ENCODE assay signal across 18 cellular contexts in the genomic region with DNA sequence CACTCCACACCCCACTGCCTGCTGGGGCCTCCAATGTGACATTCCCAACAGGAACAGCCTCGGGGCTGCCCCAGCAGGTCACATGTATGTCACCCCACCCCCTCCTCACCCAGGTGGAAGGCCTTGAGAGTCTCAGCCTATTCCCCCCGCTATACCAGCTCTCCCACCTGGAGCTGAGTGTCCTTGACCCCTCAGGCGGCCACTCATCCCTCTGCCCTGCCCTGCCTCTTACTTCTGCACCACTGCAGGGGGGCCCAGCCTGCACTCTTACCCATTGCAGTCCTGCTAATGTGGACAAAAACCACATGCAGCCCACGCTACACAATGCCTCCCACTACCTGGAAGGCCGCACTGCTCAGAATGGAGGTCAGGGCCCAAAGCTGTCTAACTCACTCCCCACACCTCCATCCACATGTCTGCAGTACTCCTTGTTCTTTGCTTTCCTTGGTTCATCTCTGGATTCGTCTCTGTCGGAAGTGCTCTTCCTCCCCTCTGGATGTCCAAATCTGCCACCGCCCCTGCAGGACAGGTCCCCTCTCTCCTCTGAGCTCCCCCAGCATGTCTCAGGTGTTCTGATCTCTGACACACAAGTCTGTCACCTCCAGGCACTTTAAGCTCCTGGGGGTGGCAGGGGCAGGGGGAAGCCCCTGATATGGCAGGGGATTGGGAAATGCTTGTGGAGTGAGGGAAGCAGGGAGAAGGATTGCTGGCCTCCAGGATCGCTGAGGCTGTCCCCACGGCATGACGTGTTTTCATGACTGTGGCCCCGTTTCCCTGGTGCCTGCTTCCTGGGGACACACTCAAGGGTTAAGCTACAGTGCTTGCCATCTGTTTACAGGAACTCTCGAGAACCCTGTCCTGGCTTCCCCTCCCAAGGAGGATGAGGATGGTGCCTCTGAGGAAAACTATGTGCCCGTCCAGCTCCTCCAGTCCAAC. TPM values are rescaled to one million over a fixed set of nuclear protein-coding genes. Genes with fewer than 3 reads are reported as not detected.
A peak's percentile ranks its signal among the peaks of the same experiment; 100 is the strongest.
DNase-seq lines count a peak whose midpoint lies in the region; ATAC-seq and TF ChIP-seq lines count a peak whose summit lies in the region.
"Had no signal": no experiment of that assay in that cellular context is flagged by ENCODE, and none has a peak within 500 bp of the region (broad histone marks: within the 10 kb centered on the region; RNA-seq: fewer than 3 reads in every experiment).

No MANE protein-coding gene starts in this region.

- no peak overlapping the region for H3K27ac ChIP-seq in thyroid gland
- H3K27ac ChIP-seq: sigmoid colon, upper lobe of right lung had no signal

- peaks cover 19% of the 10 kb centered on the region for H3K4me1 Mint-ChIP-seq in activated naive CD4-positive, alpha-beta T cell treated with anti-CD3 and anti-CD28 coated beads, Interleukin-2, amount 50 U/mL, for 24 hours
- H3K4me1 Mint-ChIP-seq in activated naive CD4-positive, alpha-beta T cell treated with anti-CD3 and anti-CD28 coated beads for 36 hours (ENCODE audit: low read depth): peaks cover 25% of the 10 kb centered on the region
- peaks cover 26% of the 10 kb centered on the region for H3K4me1 Mint-ChIP-seq in activated CD8-positive, alpha-beta T cell treated with anti-CD3 and anti-CD28 coated beads for 36 hours (ENCODE audit: low read depth)
- H3K4me1 Mint-ChIP-seq in immature natural killer cell: peaks cover 46 to 51% of the 10 kb centered on the region in 2 donors

- CTCF ChIA-PET in activated naive CD4-positive, alpha-beta T cell treated with anti-CD3 and anti-CD28 coated beads for 36 hours (lab: Charles Lee): interaction anchor here (1.4 kb wide), 1 partner anchor 72 kb away, joined by 4 read pairs; no protein-coding TSS in a partner anchor
- CTCF ChIA-PET in activated CD8-positive, alpha-beta T cell treated with anti-CD3 and anti-CD28 coated beads for 36 hours (lab: Charles Lee): interaction anchor here (2.2 to 4.5 kb wide), 3 partner anchors 8 to 72 kb away, joined by 7 to 39 read pairs (median 11); no protein-coding TSS in a partner anchor

- no peak for TF ChIP-seq POLR2A in thyroid gland (IDR thresholded peaks at IDR 0.05)

- intact Hi-C loops in activated naive CD4-positive, alpha-beta T cell treated with anti-CD3 and anti-CD28 coated beads for 36 hours (cut with micrococcal nuclease): loop anchor here (5.0 kb wide), 4 partner anchors 74 to 216 kb away; partner anchors contain the start of gene ZNF624
- intact Hi-C loops in activated CD8-positive, alpha-beta T cell treated with anti-CD3 and anti-CD28 coated beads for 36 hours (cut with micrococcal nuclease): loop anchor here (5.0 kb wide), 1 partner anchor 149 kb away; no protein-coding TSS in a partner anchor
- intact Hi-C loops in thyroid gland (cut with DNase I): loop anchor here (5.0 kb wide), 1 partner anchor 49 kb away; no protein-coding TSS in a partner anchor

- no peaks in the 10 kb centered on the region for H3K27me3 Mint-ChIP-seq in activated naive CD4-positive, alpha-beta T cell treated with anti-CD3 and anti-CD28 coated beads, Interleukin-2, amount 50 U/mL, for 24 hours
- no peaks in the 10 kb centered on the region for H3K27me3 Mint-ChIP-seq in activated naive CD4-positive, alpha-beta T cell treated with anti-CD3 and anti-CD28 coated beads for 36 hours (ENCODE audit: low read depth)
- H3K27me3 Mint-ChIP-seq in activated CD8-positive, alpha-beta T cell treated with anti-CD3 and anti-CD28 coated beads for 36 hours: no peaks in the 10 kb centered on the region
- H3K27me3 Mint-ChIP-seq in immature natural killer cell (ENCODE audit: low read depth in 3 of 3): peaks cover 6 to 14% (median 7%) of the 10 kb centered on the region in 3 donors

- no peaks in the 10 kb centered on the region for H3K9me3 ChIP-seq in thyroid gland
- H3K9me3 ChIP-seq: sigmoid colon, upper lobe of right lung had no signal

- H3K9me3 Mint-ChIP-seq in activated naive CD4-positive, alpha-beta T cell treated with anti-CD3 and anti-CD28 coated beads, Interleukin-2, amount 50 U/mL, for 24 hours: no peaks in the 10 kb centered on the region
- no peaks in the 10 kb centered on the region for H3K9me3 Mint-ChIP-seq in activated naive CD4-positive, alpha-beta T cell treated with anti-CD3 and anti-CD28 coated beads for 36 hours
- no peaks in the 10 kb centered on the region for H3K9me3 Mint-ChIP-seq in activated CD8-positive, alpha-beta T cell treated with anti-CD3 and anti-CD28 coated beads for 36 hours
- H3K9me3 Mint-ChIP-seq in immature natural killer cell: no peaks in the 10 kb centered on the region
- H3K9me3 Mint-ChIP-seq: activated T-cell treated with anti-CD3 and anti-CD28 coated beads, Interleukin-2, amount 50 U/mL, for 72 hours had no signal

- WGBS in thyroid gland, 2 donors: 57 to 73% methylated on average over 12 to 14 of the region's 14 CpGs

- DNase-seq in activated naive CD4-positive, alpha-beta T cell treated with anti-CD3 and anti-CD28 coated beads for 36 hours: no peak
- no peak for DNase-seq in activated CD8-positive, alpha-beta T cell treated with anti-CD3 and anti-CD28 coated beads for 36 hours
- DNase-seq in immature natural killer cell (no peak), thyroid gland (peak; percentile 40 to 70), NCI-H1694 treated with DMSO at 0.1 percent for 48 hours (lab: John Stamatoyannopoulos, UW) (no peak)
- DNase-seq: activated T-cell treated with anti-CD3 and anti-CD28 coated beads, Interleukin-2, amount 50 U/mL, for 72 hours; Calu3; cortex of kidney; GDM1; HCEC 1CT; NCI-H2107; NCI-H774; nucleus accumbens; sigmoid colon; upper lobe of right lung had no signal

- H3K36me3 ChIP-seq in thyroid gland: peaks cover 4 to 6% of the 10 kb centered on the region in 2 donors

- TF ChIP-seq CTCF in activated CD8-positive, alpha-beta T cell treated with anti-CD3 and anti-CD28 coated beads for 36 hours (IDR thresholded peaks at IDR 0.05): no peak
- no peak for TF ChIP-seq CTCF in thyroid gland (IDR thresholded peaks at IDR 0.05)

- peaks cover 18% of the 10 kb centered on the region for H3K36me3 Mint-ChIP-seq in activated naive CD4-positive, alpha-beta T cell treated with anti-CD3 and anti-CD28 coated beads, Interleukin-2, amount 50 U/mL, for 24 hours
- H3K36me3 Mint-ChIP-seq in activated naive CD4-positive, alpha-beta T cell treated with anti-CD3 and anti-CD28 coated beads for 36 hours (ENCODE audit: low read depth): peaks cover 25% of the 10 kb centered on the region
- H3K36me3 Mint-ChIP-seq in activated CD8-positive, alpha-beta T cell treated with anti-CD3 and anti-CD28 coated beads for 36 hours (ENCODE audit: low read depth): peaks cover 30% of the 10 kb centered on the region
- peaks cover 0 to 3% (median 3%) of the 10 kb centered on the region in 3 donors for H3K36me3 Mint-ChIP-seq in immature natural killer cell

- POLR2A ChIA-PET in activated CD8-positive, alpha-beta T cell treated with anti-CD3 and anti-CD28 coated beads for 36 hours (lab: Charles Lee): interaction anchor here (1.2 to 11.6 kb wide), 3 partner anchors 19 to 58 kb away, joined by 5 to 200 read pairs (median 39); partner anchors contain the start of genes TRPV2 and UBB

- no peak for ATAC-seq in activated CD8-positive, alpha-beta T cell treated with anti-CD3 and anti-CD28 coated beads for 36 hours
- ATAC-seq in HG02938 (IDR thresholded peaks at IDR 0.05; ENCODE audit: unreplicated experiment): no peak
- no peak for ATAC-seq in HG02642 (IDR thresholded peaks at IDR 0.05; ENCODE audit: poor library complexity, unreplicated experiment)
- ATAC-seq: activated T-cell treated with anti-CD3 and anti-CD28 coated beads, Interleukin-2, amount 50 U/mL, for 72 hours; upper lobe of right lung had no signal

- no peak overlapping the region for H3K4me3 Mint-ChIP-seq in activated naive CD4-positive, alpha-beta T cell treated with anti-CD3 and anti-CD28 coated beads, Interleukin-2, amount 50 U/mL, for 24 hours
- no peak overlapping the region for H3K4me3 Mint-ChIP-seq in activated naive CD4-positive, alpha-beta T cell treated with anti-CD3 and anti-CD28 coated beads for 36 hours
- H3K4me3 Mint-ChIP-seq in activated CD8-positive, alpha-beta T cell treated with anti-CD3 and anti-CD28 coated beads for 36 hours: no peak overlapping the region
- no peak overlapping the region for H3K4me3 Mint-ChIP-seq in immature natural killer cell
- H3K4me3 Mint-ChIP-seq: activated T-cell treated with anti-CD3 and anti-CD28 coated beads, Interleukin-2, amount 50 U/mL, for 72 hours had no signal

- peak overlapping the region; percentile 90 for H3K27ac Mint-ChIP-seq in activated naive CD4-positive, alpha-beta T cell treated with anti-CD3 and anti-CD28 coated beads, Interleukin-2, amount 50 U/mL, for 24 hours
- H3K27ac Mint-ChIP-seq in activated naive CD4-positive, alpha-beta T cell treated with anti-CD3 and anti-CD28 coated beads for 36 hours: no peak overlapping the region
- H3K27ac Mint-ChIP-seq in activated CD8-positive, alpha-beta T cell treated with anti-CD3 and anti-CD28 coated beads for 36 hours: peak overlapping the region; percentile 60
- peak overlapping the region; percentile 59 to 88 (median 76) for H3K27ac Mint-ChIP-seq in immature natural killer cell

- no peaks in the 10 kb centered on the region for H3K27me3 ChIP-seq in thyroid gland
- H3K27me3 ChIP-seq: sigmoid colon, upper lobe of right lung had no signal

- peaks cover 15 to 18% of the 10 kb centered on the region in 2 donors for H3K4me1 ChIP-seq in thyroid gland

- H3K4me3 ChIP-seq in thyroid gland (replicated peaks in 1 of 3): no peak overlapping the region
- H3K4me3 ChIP-seq: sigmoid colon, upper lobe of right lung had no signal

RNA-seq across cellular contexts. Expression of gene TRPV2, which starts 20.8 kb away (rescaled TPM):
- 10 to 100 TPM; 23.7 to 24.8 TPM for total RNA-seq in activated naive CD4-positive, alpha-beta T cell treated with anti-CD3 and anti-CD28 coated beads for 36 hours
- total RNA-seq in activated CD8-positive, alpha-beta T cell treated with anti-CD3 and anti-CD28 coated beads for 36 hours: 10 to 100 TPM; 44.6 to 47.6 TPM
- 100 to 1,000 TPM; 151 to 206 (median 202) TPM for polyA plus RNA-seq in immature natural killer cell
- 10 to 100 TPM in 1 of 4 donors, 1 to 10 TPM in 3; 3.2 to 12.5 (median 6.5) TPM for total RNA-seq in thyroid gland

RNA-seq across cellular contexts. Expression of gene UBB, which starts 55.3 kb away (rescaled TPM):
- total RNA-seq in activated naive CD4-positive, alpha-beta T cell treated with anti-CD3 and anti-CD28 coated beads for 36 hours: 1,000 to 10,000 TPM; 1,579 to 1,628 TPM
- 1,000 to 10,000 TPM; 1,334 to 1,337 TPM for total RNA-seq in activated CD8-positive, alpha-beta T cell treated with anti-CD3 and anti-CD28 coated beads for 36 hours
- polyA plus RNA-seq in immature natural killer cell: 1,000 to 10,000 TPM; 3,354 to 4,873 (median 3,832) TPM
- total RNA-seq in thyroid gland: 1,000 to 10,000 TPM in 3 of 4 donors, 100 to 1,000 TPM in 1; 917 to 1,584 (median 1,245) TPM

RNA-seq across cellular contexts. Expression of gene LRRC75A, which starts 55.8 kb away (rescaled TPM):
- total RNA-seq in activated naive CD4-positive, alpha-beta T cell treated with anti-CD3 and anti-CD28 coated beads for 36 hours: under 1 TPM; 0.69 to 0.79 TPM
- total RNA-seq in activated CD8-positive, alpha-beta T cell treated with anti-CD3 and anti-CD28 coated beads for 36 hours: 1 to 10 TPM; 1.8 to 2.3 TPM
- 1 to 10 TPM in 2 of 3 donors, under 1 TPM in 1; 0.93 to 2.1 (median 1.3) TPM for polyA plus RNA-seq in immature natural killer cell
- total RNA-seq in thyroid gland: 10 to 100 TPM in 1 of 4 donors, 1 to 10 TPM in 3; 4.0 to 16.7 (median 7.8) TPM

Comparison
In these comparisons a context has a peak if more than half of its experiments do, and no peak if none do; other contexts are left out.
1. DNase-seq: peak in thyroid gland (2 of 2); none in activated naive CD4-positive, alpha-beta T cell treated with anti-CD3 and anti-CD28 coated beads for 36 hours (single experiment), activated CD8-positive, alpha-beta T cell treated with anti-CD3 and anti-CD28 coated beads for 36 hours (single experiment), immature natural killer cell (0 of 3) and NCI-H1694 treated with DMSO at 0.1 percent for 48 hours (single experiment).